In genomic region chr11:102559839-102560238, GRCh38 we compare ENCODE assay signal across 12 cellular contexts. TPM values are rescaled to one million over a fixed set of nuclear protein-coding genes. Genes with fewer than 3 reads are reported as not detected.
DNase-seq lines count a peak whose midpoint lies in the region; ATAC-seq and TF ChIP-seq lines count a peak whose summit lies in the region.
"Had no signal": no experiment of that assay in that cellular context is flagged by ENCODE, and none has a peak within 500 bp of the region (broad histone marks: within the 10 kb centered on the region; RNA-seq: fewer than 3 reads in every experiment).

No MANE protein-coding gene starts in this region.

- CTCF ChIA-PET in activated CD4-positive, alpha-beta memory T cell treated with anti-CD3 and anti-CD28 coated beads, Interleukin-2, amount 10 ng/mL, durations not matched to agents 7 days and 5 days (lab: Charles Lee) = interaction anchor here (1.0 kb wide), 1 partner anchor 218 kb away, joined by 3 read pairs; no protein-coding TSS in a partner anchor
- CTCF ChIA-PET in activated CD4-positive, alpha-beta memory T cell treated with anti-CD3 and anti-CD28 coated beads for 36 hours (lab: Charles Lee) = interaction anchor here (0.7 kb wide), 1 partner anchor 54 kb away, joined by 3 read pairs; no protein-coding TSS in a partner anchor

- peaks cover 36% of the 10 kb centered on the region for H3K4me1 Mint-ChIP-seq in activated CD4-positive, alpha-beta memory T cell treated with anti-CD3 and anti-CD28 coated beads, Interleukin-2, amount 10 ng/mL, durations not matched to agents 7 days and 5 days
- H3K4me1 Mint-ChIP-seq in activated CD4-positive, alpha-beta memory T cell treated with anti-CD3 and anti-CD28 coated beads for 36 hours (ENCODE audit: low read depth) = peaks cover 39% of the 10 kb centered on the region
- H3K4me1 Mint-ChIP-seq in activated naive CD8-positive, alpha-beta T cell (ENCODE audit: low read depth) = peaks cover 44% of the 10 kb centered on the region
- H3K4me1 Mint-ChIP-seq in stimulated activated naive CD8-positive, alpha-beta T cell treated with anti-CD3 and anti-CD28 coated beads, Interleukin-15, amount 100 ng/mL, for 72 hours = peaks cover 52% of the 10 kb centered on the region

- no peaks in the 10 kb centered on the region for H3K36me3 Mint-ChIP-seq in activated CD4-positive, alpha-beta memory T cell treated with anti-CD3 and anti-CD28 coated beads, Interleukin-2, amount 10 ng/mL, durations not matched to agents 7 days and 5 days (ENCODE audit: low read depth)
- no peaks in the 10 kb centered on the region for H3K36me3 Mint-ChIP-seq in activated CD4-positive, alpha-beta memory T cell treated with anti-CD3 and anti-CD28 coated beads for 36 hours
- H3K36me3 Mint-ChIP-seq in activated naive CD8-positive, alpha-beta T cell = no peaks in the 10 kb centered on the region

- TF ChIP-seq CTCF in upper lobe of left lung (IDR thresholded peaks at IDR 0.05) (no peak), heart right ventricle (IDR thresholded peaks at IDR 0.05) (no peak)

- no peaks in the 10 kb centered on the region for H3K36me3 ChIP-seq in upper lobe of left lung
- no peaks in the 10 kb centered on the region for H3K36me3 ChIP-seq in heart right ventricle
- H3K36me3 ChIP-seq: BE2C had no signal

- TF ChIP-seq EP300 in upper lobe of left lung (IDR thresholded peaks at IDR 0.05) = no peak

- peaks cover 14 to 28% (median 16%) of the 10 kb centered on the region in 4 donors for H3K4me1 ChIP-seq in upper lobe of left lung
- peaks cover 0 to 23% (median 0%) of the 10 kb centered on the region in 9 donors for H3K4me1 ChIP-seq in heart right ventricle
- H3K4me1 ChIP-seq: BE2C had no signal

- H3K27ac ChIP-seq in upper lobe of left lung (peak overlapping the region; percentile 32 to 77 (median 53)), heart right ventricle (no peak overlapping the region)

- peak overlapping the region; percentile 57 for H3K27ac Mint-ChIP-seq in activated CD4-positive, alpha-beta memory T cell treated with anti-CD3 and anti-CD28 coated beads, Interleukin-2, amount 10 ng/mL, durations not matched to agents 7 days and 5 days
- no peak overlapping the region for H3K27ac Mint-ChIP-seq in activated CD4-positive, alpha-beta memory T cell treated with anti-CD3 and anti-CD28 coated beads for 36 hours
- peak overlapping the region; percentile 94 for H3K27ac Mint-ChIP-seq in activated naive CD8-positive, alpha-beta T cell
- no peak overlapping the region for H3K27ac Mint-ChIP-seq in stimulated activated naive CD8-positive, alpha-beta T cell treated with anti-CD3 and anti-CD28 coated beads, Interleukin-15, amount 100 ng/mL, for 72 hours

- H3K4me3 Mint-ChIP-seq in activated CD4-positive, alpha-beta memory T cell treated with anti-CD3 and anti-CD28 coated beads, Interleukin-2, amount 10 ng/mL, durations not matched to agents 7 days and 5 days = no peak overlapping the region
- no peak overlapping the region for H3K4me3 Mint-ChIP-seq in activated CD4-positive, alpha-beta memory T cell treated with anti-CD3 and anti-CD28 coated beads for 36 hours
- H3K4me3 Mint-ChIP-seq in activated naive CD8-positive, alpha-beta T cell = peak overlapping the region; percentile 38
- H3K4me3 Mint-ChIP-seq in stimulated activated naive CD8-positive, alpha-beta T cell treated with anti-CD3 and anti-CD28 coated beads, Interleukin-15, amount 100 ng/mL, for 72 hours = peak overlapping the region in 1 of 2 donors; percentile 19

- ATAC-seq in HG03103 (IDR thresholded peaks at IDR 0.05; ENCODE audit: low read depth, unreplicated experiment) = peak; percentile 36
- no peak for ATAC-seq in upper lobe of left lung (ENCODE audit: low FRiP score in 2 of 2)
- ATAC-seq in stimulated activated naive CD8-positive, alpha-beta T cell treated with anti-CD3 and anti-CD28 coated beads, Interleukin-15, amount 100 ng/mL, for 72 hours = no peak
- no peak for ATAC-seq in heart right ventricle

- H3K4me3 ChIP-seq in upper lobe of left lung (no peak overlapping the region), heart right ventricle (no peak overlapping the region)

- H3K9me3 ChIP-seq in upper lobe of left lung (no peaks in the 10 kb centered on the region), heart right ventricle (no peaks in the 10 kb centered on the region)
- H3K9me3 ChIP-seq: BE2C had no signal

- no peak for TF ChIP-seq POLR2A in upper lobe of left lung (IDR thresholded peaks at IDR 0.05)

- H3K27me3 Mint-ChIP-seq in activated CD4-positive, alpha-beta memory T cell treated with anti-CD3 and anti-CD28 coated beads, Interleukin-2, amount 10 ng/mL, durations not matched to agents 7 days and 5 days = peaks cover 48% of the 10 kb centered on the region
- H3K27me3 Mint-ChIP-seq in activated CD4-positive, alpha-beta memory T cell treated with anti-CD3 and anti-CD28 coated beads for 36 hours = no peaks in the 10 kb centered on the region
- no peaks in the 10 kb centered on the region for H3K27me3 Mint-ChIP-seq in activated naive CD8-positive, alpha-beta T cell
- no peaks in the 10 kb centered on the region for H3K27me3 Mint-ChIP-seq in stimulated activated naive CD8-positive, alpha-beta T cell treated with anti-CD3 and anti-CD28 coated beads, Interleukin-15, amount 100 ng/mL, for 72 hours

- H3K9me3 Mint-ChIP-seq in activated CD4-positive, alpha-beta memory T cell treated with anti-CD3 and anti-CD28 coated beads, Interleukin-2, amount 10 ng/mL, durations not matched to agents 7 days and 5 days = no peaks in the 10 kb centered on the region
- no peaks in the 10 kb centered on the region for H3K9me3 Mint-ChIP-seq in activated CD4-positive, alpha-beta memory T cell treated with anti-CD3 and anti-CD28 coated beads for 36 hours
- H3K9me3 Mint-ChIP-seq in activated naive CD8-positive, alpha-beta T cell (ENCODE audit: low read depth) = no peaks in the 10 kb centered on the region
- no peaks in the 10 kb centered on the region for H3K9me3 Mint-ChIP-seq in stimulated activated naive CD8-positive, alpha-beta T cell treated with anti-CD3 and anti-CD28 coated beads, Interleukin-15, amount 100 ng/mL, for 72 hours

- intact Hi-C loops in activated CD4-positive, alpha-beta memory T cell treated with anti-CD3 and anti-CD28 coated beads for 36 hours (cut with micrococcal nuclease) = loop anchor here (5.0 kb wide), 2 partner anchors 143 to 283 kb away; no protein-coding TSS in a partner anchor
- intact Hi-C loops in heart right ventricle (cut with DNase I) = no loop called here

- no peak for DNase-seq in activated CD4-positive, alpha-beta memory T cell treated with anti-CD3 and anti-CD28 coated beads, Interleukin-2, amount 10 ng/mL, durations not matched to agents 7 days and 5 days
- no peak for DNase-seq in activated CD4-positive, alpha-beta memory T cell treated with anti-CD3 and anti-CD28 coated beads for 36 hours
- no peak for DNase-seq in upper lobe of left lung
- DNase-seq in stimulated activated naive CD8-positive, alpha-beta T cell treated with anti-CD3 and anti-CD28 coated beads, Interleukin-15, amount 100 ng/mL, for 72 hours = no peak
- DNase-seq in heart right ventricle = no peak
- no peak for DNase-seq in retina
- DNase-seq: BE2C; NK-92 treated with Interleukin-12 subunit alpha and Interleukin-12 subunit beta, amount 100 ng/mL, for 24 hours had no signal

- POLR2A ChIA-PET in activated CD4-positive, alpha-beta memory T cell treated with anti-CD3 and anti-CD28 coated beads, Interleukin-2, amount 10 ng/mL, durations not matched to agents 7 days and 5 days (lab: Charles Lee) = interaction anchor here (0.8 to 1.4 kb wide), 4 partner anchors 18 to 254 kb away, joined by 3 to 4 read pairs (median 4); no protein-coding TSS in a partner anchor
- POLR2A ChIA-PET in activated CD4-positive, alpha-beta memory T cell treated with anti-CD3 and anti-CD28 coated beads for 36 hours (lab: Charles Lee) = no interaction called here

- no peaks in the 10 kb centered on the region for H3K27me3 ChIP-seq in upper lobe of left lung
- H3K27me3 ChIP-seq in heart right ventricle = no peaks in the 10 kb centered on the region

RNA-seq across cellular contexts. Expression of gene MMP7, which starts 29.3 kb away (rescaled TPM):
- not detected for total RNA-seq in activated CD4-positive, alpha-beta memory T cell treated with anti-CD3 and anti-CD28 coated beads, Interleukin-2, amount 10 ng/mL, durations not matched to agents 7 days and 5 days
- total RNA-seq in activated CD4-positive, alpha-beta memory T cell treated with anti-CD3 and anti-CD28 coated beads for 36 hours = not detected
- total RNA-seq in upper lobe of left lung (10 to 100 TPM in 4 of 6 donors, 1 to 10 TPM in 2; 2.4 to 66.5 (median 16.2) TPM), heart right ventricle (1 to 10 TPM in 1 of 10 donors, not detected in 9; 3.4 TPM)
- under 1 TPM in 1 of 2 donors, not detected in 1; 0.10 TPM for polyA plus RNA-seq in heart right ventricle
- total RNA-seq: frontal cortex, H1 had no signal
- polyA plus RNA-seq: H1 had no signal

Comparison
In these comparisons a context has a peak if more than half of its experiments do, and no peak if none do; other contexts are left out.
1. H3K27ac Mint-ChIP-seq: peak in activated CD4-positive, alpha-beta memory T cell treated with anti-CD3 and anti-CD28 coated beads, Interleukin-2, amount 10 ng/mL, durations not matched to agents 7 days and 5 days (single experiment) and activated naive CD8-positive, alpha-beta T cell (single experiment); none in activated CD4-positive, alpha-beta memory T cell treated with anti-CD3 and anti-CD28 coated beads for 36 hours (single experiment) and stimulated activated naive CD8-positive, alpha-beta T cell treated with anti-CD3 and anti-CD28 coated beads, Interleukin-15, amount 100 ng/mL, for 72 hours (0 of 2).
2. H3K27ac ChIP-seq: peak in upper lobe of left lung (4 of 4); none in heart right ventricle (0 of 10).